25 cellular contexts compared by ENCODE assay signal in genomic region chr17:78395186-78395585, GRCh38. TPM values are rescaled to one million over a fixed set of nuclear protein-coding genes. Genes with fewer than 3 reads are reported as not detected.
A peak's percentile ranks its signal among the peaks of the same experiment; 100 is the strongest.
DNase-seq lines count a peak whose midpoint lies in the region; ATAC-seq and TF ChIP-seq lines count a peak whose summit lies in the region.
"Had no signal": no experiment of that assay in that cellular context is flagged by ENCODE, and none has a peak within 500 bp of the region (broad histone marks: within the 10 kb centered on the region; RNA-seq: fewer than 3 reads in every experiment).

No MANE protein-coding gene starts in this region.

- H3F3A ChIP-seq in GM23338 (replicated peaks; ENCODE audit: low read depth) = no peaks in the 10 kb centered on the region

- no peaks in the 10 kb centered on the region for H3K27me3 ChIP-seq in GM23338 (ENCODE audit: insufficient read depth)
- H3K27me3 ChIP-seq: ascending aorta, esophagus squamous epithelium, neural progenitor cell, stomach had no signal

- DNase-seq in DMS53 (lab: John Stamatoyannopoulos, UW) (peak; percentile 31), DMS53 treated with DMSO at 0.1 percent for 48 hours (lab: John Stamatoyannopoulos, UW; ENCODE audit: unreplicated experiment) (no peak), GM23338 (ENCODE audit: low spot score) (no peak), nephron progenitor cell (no peak), HUDEP-2 (lab: John Stamatoyannopoulos, UW; ENCODE audit: unreplicated experiment in 76 of 76) (no peak), HK-2 (ENCODE audit: unreplicated experiment) (no peak)
- DNase-seq: activated CD4-positive, CD25-positive, alpha-beta regulatory T cell treated with anti-CD3 and anti-CD28 coated beads, Interleukin-2, amount 50 U/mL, for 72 hours; activated gamma-delta T cell treated with Interleukin-2 at 50 U/mL for 16 hours; cerebellar nuclear complex; effector CD4-positive, alpha-beta T cell; esophagus squamous epithelium; H7; Kasumi-1; left colon; NCI-H1092 treated with DMSO at 0.1 percent for 48 hours; NCI-H2029; NCI-H446; SK-N-SH; stimulated activated CD4-positive, alpha-beta T cell treated with anti-CD3 and anti-CD28 coated beads, Interleukin-4, amount 100 ng/mL, for 24 hours; stomach had no signal

- no peak for ATAC-seq in GM23338
- ATAC-seq in HG03025 (IDR thresholded peaks at IDR 0.05; ENCODE audit: low FRiP score, unreplicated experiment) = no peak
- ATAC-seq: left colon had no signal

- H3K79me2 ChIP-seq in GM23338 (replicated peaks; ENCODE audit: insufficient read depth) = peaks cover 71% of the 10 kb centered on the region

- H3K27me3 Mint-ChIP-seq in GM23338 (ENCODE audit: insufficient read depth, low read depth, poor library complexity) (peaks cover 11% of the 10 kb centered on the region), brain (no peaks in the 10 kb centered on the region), nephron progenitor cell (ENCODE audit: low read depth, poor library complexity) (no peaks in the 10 kb centered on the region)

- no peaks in the 10 kb centered on the region for H3K4me1 ChIP-seq in GM23338 (ENCODE audit: insufficient read depth)
- H3K4me1 ChIP-seq: neural progenitor cell had no signal

- H3K9me3 Mint-ChIP-seq in GM23338 = no peaks in the 10 kb centered on the region
- H3K9me3 Mint-ChIP-seq in brain = no peaks in the 10 kb centered on the region
- H3K9me3 Mint-ChIP-seq in nephron progenitor cell = no peaks in the 10 kb centered on the region
- H3K9me3 Mint-ChIP-seq: neural progenitor cell had no signal

- peaks cover 66% of the 10 kb centered on the region for H3K36me3 Mint-ChIP-seq in GM23338 (ENCODE audit: low read depth)
- H3K36me3 Mint-ChIP-seq in brain = peaks cover 44% of the 10 kb centered on the region
- peaks cover 48% of the 10 kb centered on the region for H3K36me3 Mint-ChIP-seq in nephron progenitor cell (ENCODE audit: low read depth)

- H3K36me3 ChIP-seq in GM23338 (ENCODE audit: insufficient read depth) = peaks cover 27% of the 10 kb centered on the region; the same call in 1 of the 2 replicates
- H3K36me3 ChIP-seq: neural progenitor cell had no signal

- H2AFZ ChIP-seq in GM23338 = no peak overlapping the region
- H2AFZ ChIP-seq: neural progenitor cell had no signal

- H3K9me2 ChIP-seq in GM23338 (ENCODE audit: insufficient read depth) = no peaks in the 10 kb centered on the region
- H3K9me2 ChIP-seq: SK-N-SH had no signal

- no peak overlapping the region for H3K4me2 ChIP-seq in GM23338
- H3K4me2 ChIP-seq: neural progenitor cell, SK-N-SH had no signal

- H3K4me3 ChIP-seq in GM23338 = no peak overlapping the region
- H3K4me3 ChIP-seq: ascending aorta, esophagus squamous epithelium, neural progenitor cell, stomach had no signal

- H3K27ac ChIP-seq in GM23338 (ENCODE audit: low read depth) = no peak overlapping the region
- H3K27ac ChIP-seq: 22Rv1, neural progenitor cell, stomach had no signal

- peaks cover 47% of the 10 kb centered on the region for H4K20me1 ChIP-seq in GM23338 (replicated peaks; ENCODE audit: insufficient read depth)

- H3K4me1 Mint-ChIP-seq in GM23338 (peaks cover 14% of the 10 kb centered on the region), brain (peaks cover 9% of the 10 kb centered on the region), nephron progenitor cell (peaks cover 20% of the 10 kb centered on the region)

- H3K27ac Mint-ChIP-seq in GM23338 (peak overlapping the region; percentile 62; the same call in 1 of the 2 replicates), brain (peak overlapping the region in 3 of 5 experiments; percentile 6 to 44 (median 36)), nephron progenitor cell (peak overlapping the region; percentile 62)
- H3K27ac Mint-ChIP-seq: neural progenitor cell had no signal

- no peak overlapping the region for H3K4me3 Mint-ChIP-seq in GM23338
- no peak overlapping the region for H3K4me3 Mint-ChIP-seq in brain
- H3K4me3 Mint-ChIP-seq in nephron progenitor cell = no peak overlapping the region
- H3K4me3 Mint-ChIP-seq: neural progenitor cell had no signal

- TF ChIP-seq CTCF in GM23338 (conservative IDR thresholded peaks at IDR 0.05; ENCODE audit: low read depth in 2 of 2) = no peak
- no peak for TF ChIP-seq CTCF in brain (conservative IDR thresholded peaks at IDR 0.05)
- no peak for TF ChIP-seq CTCF in nephron progenitor cell (IDR thresholded peaks at IDR 0.05)

TF ChIP-seq in GM23338, 12 proteins besides CTCF, POLR2A, EP300 and RAD21 (continues in another document):
- TF ChIP-seq ETS1 (IDR thresholded peaks at IDR 0.05) (no peak), JUNB (IDR thresholded peaks at IDR 0.05; ENCODE audit: unreplicated experiment) (no peak), NANOG (IDR thresholded peaks at IDR 0.05; ENCODE audit: borderline replicate concordance) (no peak), EZH2 (IDR thresholded peaks at IDR 0.05; ENCODE audit: low read depth, unreplicated experiment) (no peak), POLR2AphosphoS5 (IDR thresholded peaks at IDR 0.05; ENCODE audit: low read depth) (no peak), STAT1 (IDR thresholded peaks at IDR 0.05; ENCODE audit: unreplicated experiment) (no peak), ZNF462 (CRISPR knock-in tag; IDR thresholded peaks at IDR 0.05) (no peak)

RNA-seq across cellular contexts. Expression of gene PGS1, which starts 16.7 kb away (rescaled TPM):
- total RNA-seq in GM23338 (2014; rRNA removed; shearing (Covaris generic)) = 65.8 and 67.1 TPM in 2 replicates
- 42.5 and 43.9 TPM in 2 replicates for polyA plus RNA-seq in GM23338 (2016; fragmentation: Nextera tagmentation; extraction: Ambion mirVana)
- 33.6 TPM for polyA plus RNA-seq in brain (ENCODE audit: insufficient read depth, low read depth, low replicate concordance)

RNA-seq across cellular contexts. Expression of gene SOCS3, which starts 35.3 kb away (rescaled TPM):
- total RNA-seq in GM23338 (2014; rRNA removed; shearing (Covaris generic)) = 25.1 and 32.9 TPM in 2 replicates
- polyA plus RNA-seq in GM23338 (2016; fragmentation: Nextera tagmentation; extraction: Ambion mirVana) (13.2 TPM in 2 replicates), brain (ENCODE audit: insufficient read depth, low read depth, low replicate concordance) (11.3 TPM)
